In the genomic region with DNA sequence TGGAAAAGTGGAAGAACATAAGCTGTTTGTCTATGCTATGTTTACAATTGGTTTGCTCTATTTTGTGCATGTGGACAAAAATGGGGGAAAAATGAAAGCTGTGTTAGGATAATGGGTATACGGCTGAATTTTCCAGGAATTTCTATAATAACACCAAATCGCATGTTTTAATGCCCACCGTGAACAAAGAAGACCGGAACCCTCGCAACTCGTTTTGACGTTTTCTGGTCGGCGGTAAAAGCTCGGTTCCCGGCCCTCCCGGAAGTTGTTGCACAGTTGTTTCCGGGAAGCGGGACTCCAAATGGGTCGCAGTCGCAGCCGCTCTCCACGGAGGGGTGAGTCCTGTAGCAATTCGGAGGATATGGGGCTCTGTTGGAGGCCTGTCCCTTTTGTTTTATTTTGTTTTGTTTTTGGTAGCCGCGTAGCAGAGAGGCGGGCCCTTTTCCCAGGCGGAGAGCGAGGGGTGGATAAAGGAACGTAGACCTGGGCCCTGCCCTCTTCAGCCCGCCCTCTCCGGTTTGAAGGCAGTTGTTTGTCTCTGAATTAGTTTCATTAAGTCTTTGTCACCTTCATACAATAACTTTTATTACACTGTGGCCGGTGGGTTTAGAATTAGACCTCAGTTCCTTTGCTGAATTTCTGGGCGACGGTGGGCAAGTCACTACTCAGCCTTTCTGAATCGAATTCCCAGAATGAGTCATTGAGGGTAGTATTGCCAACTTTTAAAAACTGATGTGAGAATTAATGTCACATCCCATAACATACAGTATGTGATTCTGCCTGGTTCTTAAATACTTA, we compare ENCODE assay signal across 1 cellular context.
A peak's percentile ranks its signal among the peaks of the same experiment; 100 is the strongest.
TF ChIP-seq lines count a peak whose summit lies in the region.

A gene with protein sequence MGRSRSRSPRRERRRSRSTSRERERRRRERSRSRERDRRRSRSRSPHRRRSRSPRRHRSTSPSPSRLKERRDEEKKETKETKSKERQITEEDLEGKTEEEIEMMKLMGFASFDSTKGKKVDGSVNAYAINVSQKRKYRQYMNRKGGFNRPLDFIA (plus strand): TSS at position 273 of the 798 bp plus-strand sequence. CDS start 29 bp downstream, at position 302.

TF ChIP-seq in HCT116, 20 proteins besides CTCF, POLR2A, EP300 and RAD21 (continued from another document):
- TF ChIP-seq, protein P1, sequence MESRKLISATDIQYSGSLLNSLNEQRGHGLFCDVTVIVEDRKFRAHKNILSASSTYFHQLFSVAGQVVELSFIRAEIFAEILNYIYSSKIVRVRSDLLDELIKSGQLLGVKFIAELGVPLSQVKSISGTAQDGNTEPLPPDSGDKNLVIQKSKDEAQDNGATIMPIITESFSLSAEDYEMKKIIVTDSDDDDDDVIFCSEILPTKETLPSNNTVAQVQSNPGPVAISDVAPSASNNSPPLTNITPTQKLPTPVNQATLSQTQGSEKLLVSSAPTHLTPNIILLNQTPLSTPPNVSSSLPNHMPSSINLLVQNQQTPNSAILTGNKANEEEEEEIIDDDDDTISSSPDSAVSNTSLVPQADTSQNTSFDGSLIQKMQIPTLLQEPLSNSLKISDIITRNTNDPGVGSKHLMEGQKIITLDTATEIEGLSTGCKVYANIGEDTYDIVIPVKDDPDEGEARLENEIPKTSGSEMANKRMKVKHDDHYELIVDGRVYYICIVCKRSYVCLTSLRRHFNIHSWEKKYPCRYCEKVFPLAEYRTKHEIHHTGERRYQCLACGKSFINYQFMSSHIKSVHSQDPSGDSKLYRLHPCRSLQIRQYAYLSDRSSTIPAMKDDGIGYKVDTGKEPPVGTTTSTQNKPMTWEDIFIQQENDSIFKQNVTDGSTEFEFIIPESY (IDR thresholded peaks at IDR 0.05; ENCODE audit: extremely low read depth, insufficient replicate concordance, low read length): no peak
- TF ChIP-seq EGR1 (IDR thresholded peaks at IDR 0.05; ENCODE audit: low read depth): no peak
- peak; percentile 82 for TF ChIP-seq YY1 (IDR thresholded peaks at IDR 0.05; ENCODE audit: extremely low read depth, insufficient replicate concordance, low read depth, low read length)
- TF ChIP-seq EZH2 (IDR thresholded peaks at IDR 0.05): no peak
- TF ChIP-seq SRF (IDR thresholded peaks at IDR 0.05; ENCODE audit: low read depth): peak; percentile 42
- TF ChIP-seq ELF1 (IDR thresholded peaks at IDR 0.05; ENCODE audit: borderline replicate concordance, low read depth): peak; percentile 36; the same call in 1 of the 2 replicates
- TF ChIP-seq POLR2AphosphoS5 (IDR thresholded peaks at IDR 0.05; ENCODE audit: low read depth, low read length): peak; percentile 85
- TF ChIP-seq ZFX (IDR thresholded peaks at IDR 0.05): peak; percentile 80
- no peak; the same call in 1 of the 2 replicates for TF ChIP-seq SIN3A (IDR thresholded peaks at IDR 0.05; ENCODE audit: low read depth)
